ENCODE assay signal across 14 cellular contexts in genomic region chr11:60477035-60477445, GRCh38. TPM values are rescaled to one million over a fixed set of nuclear protein-coding genes. Genes with fewer than 3 reads are reported as not detected.
DNase-seq lines count a peak whose midpoint lies in the region; ATAC-seq, FAIRE-seq and TF ChIP-seq lines count a peak whose summit lies in the region.
"Had no signal": no experiment of that assay in that cellular context is flagged by ENCODE, and none has a peak within 500 bp of the region (broad histone marks: within the 10 kb centered on the region; RNA-seq: fewer than 3 reads in every experiment).

No MANE protein-coding gene starts in this region.

- no peak overlapping the region for H2AFZ ChIP-seq in GM12878 (ENCODE audit: control insufficient read depth, low read depth, low read length)

- TF ChIP-seq EP300 in GM12878 (IDR thresholded peaks at IDR 0.05; ENCODE audit: borderline replicate concordance in 1 of 2, control insufficient read depth in 1 of 2, low read depth in 2 of 2, low read length in 2 of 2): peak; percentile 60 to 63; a peak in 3 of 4 replicates

- H3K4me3 ChIP-seq in GM12864 (ENCODE audit: low read depth, low read length): no peak overlapping the region
- H3K4me3 ChIP-seq in GM12878: no peak overlapping the region
- H3K4me3 ChIP-seq: body of pancreas, pancreas had no signal

- no peaks in the 10 kb centered on the region for H3K4me1 Mint-ChIP-seq in activated T-cell treated with anti-CD3 and anti-CD28 coated beads, Interleukin-2, amount 50 U/mL, for 24 hours (ENCODE audit: low read depth)

- SMC1A ChIA-PET in GM12878 (lab: Charles Lee; ENCODE audit: uncharacterized antibody, unreplicated experiment): interaction anchor here (0.8 to 4.9 kb wide), 14 partner anchors 8 to 283 kb away, joined by 3 to 74 read pairs (median 3); partner anchors contain the start of gene MS4A1

- peaks cover 16% of the 10 kb centered on the region for H3K27me3 Mint-ChIP-seq in activated T-cell treated with anti-CD3 and anti-CD28 coated beads, Interleukin-2, amount 50 U/mL, for 24 hours

- no peak overlapping the region for H3K27ac Mint-ChIP-seq in activated T-cell treated with anti-CD3 and anti-CD28 coated beads, Interleukin-2, amount 50 U/mL, for 24 hours

- WGBS in GM12878 (ENCODE audit: insufficient coverage, insufficient replicate concordance, low lambda C conversion rate, missing lambda C conversion rate): under 1% methylated on average over 6 of the region's 6 CpGs

- no peaks in the 10 kb centered on the region for H3K79me2 ChIP-seq in GM12878 (ENCODE audit: control insufficient read depth, insufficient read depth, low read length)

- TF ChIP-seq RAD21 in GM12878 (IDR thresholded peaks at IDR 0.05; ENCODE audit: insufficient read depth, low read depth, low read length): no peak

- H3K36me3 Mint-ChIP-seq in activated T-cell treated with anti-CD3 and anti-CD28 coated beads, Interleukin-2, amount 50 U/mL, for 24 hours (ENCODE audit: low read depth): no peaks in the 10 kb centered on the region

- RAD21 ChIA-PET in GM12878 (lab: Charles Lee; ENCODE audit: unreplicated experiment): interaction anchor here (0.7 to 2.1 kb wide), 11 partner anchors 9 to 922 kb away, joined by 3 to 16 read pairs (median 4); partner anchors contain the start of gene MS4A1

- peak overlapping the region; percentile 75 for H3K4me2 ChIP-seq in GM12878 (ENCODE audit: control insufficient read depth, insufficient read depth)

- no peaks in the 10 kb centered on the region for H3K9me3 Mint-ChIP-seq in activated T-cell treated with anti-CD3 and anti-CD28 coated beads, Interleukin-2, amount 50 U/mL, for 24 hours

- H3K4me3 Mint-ChIP-seq in activated T-cell treated with anti-CD3 and anti-CD28 coated beads, Interleukin-2, amount 50 U/mL, for 24 hours: no peak overlapping the region

- H3K27ac ChIP-seq in GM12878 (ENCODE audit: control insufficient read depth, insufficient read depth): peak overlapping the region; percentile 12; the same call in 1 of the 2 replicates
- H3K27ac ChIP-seq: body of pancreas, epithelial cell of prostate, pancreas had no signal

- peak; percentile 64 for FAIRE-seq in GM12878 (lab: Jason Lieb, UNC)
- FAIRE-seq: pancreas had no signal

- no TSS peak for BruUV-seq in GM12878 (replicated peaks; lab: Mats Ljungman, UMichigan)

- no peak for TF ChIP-seq POLR2A in GM12878 (IDR thresholded peaks at IDR 0.05; ENCODE audit: low read depth, low read length)

- H3K36me3 ChIP-seq in GM12878 (ENCODE audit: control insufficient read depth in 2 of 2, insufficient read depth in 2 of 2, low read length in 1 of 2): no peaks in the 10 kb centered on the region
- H3K36me3 ChIP-seq: pancreas had no signal

- no peaks in the 10 kb centered on the region for H3K27me3 ChIP-seq in GM12878 (replicated peaks in 1 of 2; ENCODE audit: control insufficient read depth in 2 of 2, insufficient read depth in 2 of 2, low read length in 1 of 2)
- H3K27me3 ChIP-seq: body of pancreas, pancreas had no signal

- TF ChIP-seq CTCF in GM12864 (IDR thresholded peaks at IDR 0.05; ENCODE audit: low read depth, low read length, missing control alignments) (no peak), GM12878 (IDR thresholded peaks at IDR 0.05 in 2 of 3, conservative IDR thresholded peaks at IDR 0.05 in 1 of 3; ENCODE audit: control insufficient read depth in 2 of 3, extremely low read depth in 1 of 3, insufficient read depth in 1 of 3, low read depth in 3 of 3, low read length in 3 of 3) (no peak)

- in situ Hi-C loops in GM12878 (cut with MboI): no loop called here

- POLR2A ChIA-PET in GM12878 (lab: Charles Lee): interaction anchor here (0.6 to 2.0 kb wide), 6 partner anchors 17 to 919 kb away, joined by 3 to 8 read pairs (median 4); no protein-coding TSS in a partner anchor

- intact Hi-C loops in GM12878 (cut with micrococcal nuclease; ENCODE audit: unreplicated experiment): no loop called here

- CTCF ChIA-PET in GM12878 (lab: Yijun Ruan, JAX): interaction anchor here (0.7 to 5.4 kb wide), 12 partner anchors 11 to 667 kb away, joined by 3 to 64 read pairs (median 4); partner anchors contain the start of gene MS4A1

- peak; percentile 74 for ATAC-seq in GM21447 (IDR thresholded peaks at IDR 0.05; ENCODE audit: unreplicated experiment)
- peak; percentile 81 for ATAC-seq in HG03432 (IDR thresholded peaks at IDR 0.05; ENCODE audit: unreplicated experiment)
- peak; percentile 97 for ATAC-seq in GM12878
- no peak for ATAC-seq in GM18498 (IDR thresholded peaks at IDR 0.05; ENCODE audit: unreplicated experiment)
- ATAC-seq: body of pancreas had no signal

- H3K9ac ChIP-seq in GM12878 (ENCODE audit: control insufficient read depth, insufficient read depth, low read length): no peak overlapping the region

- peak; percentile 70 for DNase-seq in GM12864 (ENCODE audit: low read depth)
- no peak for DNase-seq in GM12878 (ENCODE audit: low read depth, low spot score)
- no peak for DNase-seq in NCI-H446 (lab: John Stamatoyannopoulos, UW)
- no peak for DNase-seq in activated T-cell treated with anti-CD3 and anti-CD28 coated beads, Interleukin-2, amount 50 U/mL, for 24 hours
- DNase-seq in RKO (ENCODE audit: low spot score): no peak
- DNase-seq: activated CD4-positive, alpha-beta T cell treated with anti-CD3 and anti-CD28 coated beads for 48 hours; NCI-H1436 treated with DMSO at 0.1 percent for 48 hours; pancreas had no signal

- no peaks in the 10 kb centered on the region for H3K9me3 ChIP-seq in GM12878 (replicated peaks; ENCODE audit: control insufficient read depth, insufficient read depth, low read length)
- H3K9me3 ChIP-seq: body of pancreas, pancreas had no signal

- peaks cover 15% of the 10 kb centered on the region for H3K4me1 ChIP-seq in GM12878 (ENCODE audit: control insufficient read depth, insufficient read depth, low read length)
- H3K4me1 ChIP-seq: body of pancreas, pancreas had no signal

- H4K20me1 ChIP-seq in GM12878 (ENCODE audit: control insufficient read depth, insufficient read depth): no peaks in the 10 kb centered on the region

RNA-seq across cellular contexts. Expression of gene MS4A12, which starts 15.5 kb away (rescaled TPM):
- total RNA-seq in GM12878 (2013; cell fraction: nucleolus; rRNA removed): not detected in 2 replicates
- total RNA-seq in GM12878 (2014; rRNA removed): not detected in 2 replicates
- not detected in 2 replicates for total RNA-seq in GM12878 (2014; rRNA removed; fragmentation: Illumina TruSeq; extraction: Trizol)
- total RNA-seq in GM12878 (2021): not detected in 2 replicates
- polyA plus RNA-seq in GM12878 (2011; ENCODE audit: low read depth): not detected
- polyA plus RNA-seq in GM12878 (2011; rRNA removed): not detected in 2 replicates
- not detected in 2 replicates for polyA plus RNA-seq in GM12878 (2011; cell fraction: cytosol; rRNA removed)
- not detected in 2 replicates for polyA plus RNA-seq in GM12878 (2011; cell fraction: nucleus; rRNA removed)
- not detected in 2 replicates for polyA plus RNA-seq in GM12878 (2012)
- polyA plus RNA-seq in GM12878 (2014; fragmentation: Illumina TruSeq; extraction: Trizol): not detected in 2 replicates
- under 1 TPM in 1 of 2 experiments, not detected in 1; 0.05 TPM for polyA plus RNA-seq in GM12878 (2014; fragmentation: Nextera tagmentation; extraction: Ambion mirVana)
- not detected in 2 replicates for polyA plus RNA-seq in GM12878 (2014; rRNA removed)
- polyA plus RNA-seq in GM12878 (2016; fragmentation: Nextera tagmentation; extraction: Ambion mirVana): not detected
- polyA minus RNA-seq in GM12878 (2011; rRNA and poly(A)+ RNA removed): not detected in 2 replicates
- not detected in 2 replicates for polyA minus RNA-seq in GM12878 (2011; cell fraction: cytosol; rRNA and poly(A)+ RNA removed)
- not detected in 2 replicates for polyA minus RNA-seq in GM12878 (2011; cell fraction: nucleus; rRNA and poly(A)+ RNA removed)
- total RNA-seq: body of pancreas, HT1080, pancreas had no signal

RNA-seq across cellular contexts. Expression of gene MS4A1, which starts 21.4 kb away (rescaled TPM):
- 2,844 and 2,953 TPM in 2 replicates for total RNA-seq in GM12878 (2013; cell fraction: nucleolus; rRNA removed)
- total RNA-seq in GM12878 (2014; rRNA removed) (648 and 816 TPM in 2 replicates), GM12878 (2014; rRNA removed; fragmentation: Illumina TruSeq; extraction: Trizol) (704 and 727 TPM in 2 replicates), GM12878 (2021) (464 and 482 TPM in 2 replicates)
- 240 TPM for polyA plus RNA-seq in GM12878 (2011; ENCODE audit: low read depth)
- polyA plus RNA-seq in GM12878 (2011; rRNA removed) (2,106 and 2,789 TPM in 2 replicates), GM12878 (2014; fragmentation: Illumina TruSeq; extraction: Trizol) (1,039 and 1,405 TPM in 2 replicates), GM12878 (2014; fragmentation: Nextera tagmentation; extraction: Ambion mirVana) (1,000 to 10,000 TPM in 1 of 2 experiments, 100 to 1,000 TPM in 1; 730 to 1,013 TPM), GM12878 (2014; rRNA removed) (415 and 598 TPM in 2 replicates), GM12878 (2016; fragmentation: Nextera tagmentation; extraction: Ambion mirVana) (100 to 1,000 TPM; 329 to 364 TPM)
- polyA plus RNA-seq in GM12878 (2011; cell fraction: cytosol; rRNA removed): 525 and 638 TPM in 2 replicates
- polyA plus RNA-seq in GM12878 (2011; cell fraction: nucleus; rRNA removed): 3,281 and 5,236 TPM in 2 replicates
- polyA plus RNA-seq in GM12878 (2012): 385 and 600 TPM in 2 replicates
- polyA minus RNA-seq in GM12878 (2011; rRNA and poly(A)+ RNA removed): 651 and 895 TPM in 2 replicates
- polyA minus RNA-seq in GM12878 (2011; cell fraction: cytosol; rRNA and poly(A)+ RNA removed): 259 and 331 TPM in 2 replicates
- polyA minus RNA-seq in GM12878 (2011; cell fraction: nucleus; rRNA and poly(A)+ RNA removed): 534 and 594 TPM in 2 replicates
- total RNA-seq: body of pancreas, HT1080 had no signal

RNA-seq across cellular contexts. Expression of gene MS4A13, which starts 38.2 kb away (rescaled TPM):
- total RNA-seq in GM12878 (2013; cell fraction: nucleolus; rRNA removed): not detected in 2 replicates
- total RNA-seq in GM12878 (2014; rRNA removed): not detected in 2 replicates
- total RNA-seq in GM12878 (2014; rRNA removed; fragmentation: Illumina TruSeq; extraction: Trizol): not detected in 2 replicates
- total RNA-seq in GM12878 (2021): not detected in 2 replicates
- polyA plus RNA-seq in GM12878 (2011; ENCODE audit: low read depth): not detected
- not detected in 2 replicates for polyA plus RNA-seq in GM12878 (2011; rRNA removed)
- not detected in 2 replicates for polyA plus RNA-seq in GM12878 (2011; cell fraction: cytosol; rRNA removed)
- not detected in 2 replicates for polyA plus RNA-seq in GM12878 (2011; cell fraction: nucleus; rRNA removed)
- not detected in 2 replicates for polyA plus RNA-seq in GM12878 (2012)
- polyA plus RNA-seq in GM12878 (2014; fragmentation: Illumina TruSeq; extraction: Trizol): not detected in 2 replicates
- not detected for polyA plus RNA-seq in GM12878 (2014; fragmentation: Nextera tagmentation; extraction: Ambion mirVana)
- not detected in 2 replicates for polyA plus RNA-seq in GM12878 (2014; rRNA removed)
- not detected for polyA plus RNA-seq in GM12878 (2016; fragmentation: Nextera tagmentation; extraction: Ambion mirVana)
- polyA minus RNA-seq in GM12878 (2011; rRNA and poly(A)+ RNA removed): not detected in 2 replicates
- polyA minus RNA-seq in GM12878 (2011; cell fraction: cytosol; rRNA and poly(A)+ RNA removed): not detected in 2 replicates
- not detected in 2 replicates for polyA minus RNA-seq in GM12878 (2011; cell fraction: nucleus; rRNA and poly(A)+ RNA removed)
- total RNA-seq: body of pancreas, HT1080, pancreas had no signal
- polyA plus RNA-seq: pancreas had no signal

RNA-seq across cellular contexts. Expression of gene MS4A5, which starts 47.7 kb away (rescaled TPM):
- not detected in 2 replicates for total RNA-seq in GM12878 (2013; cell fraction: nucleolus; rRNA removed)
- total RNA-seq in GM12878 (2014; rRNA removed) (not detected in 2 replicates), GM12878 (2014; rRNA removed; fragmentation: Illumina TruSeq; extraction: Trizol) (not detected in 2 replicates), GM12878 (2021) (not detected in 2 replicates)
- not detected for polyA plus RNA-seq in GM12878 (2011; ENCODE audit: low read depth)
- polyA plus RNA-seq in GM12878 (2011; rRNA removed) (not detected in 2 replicates), GM12878 (2014; fragmentation: Illumina TruSeq; extraction: Trizol) (not detected in 2 replicates), GM12878 (2014; fragmentation: Nextera tagmentation; extraction: Ambion mirVana) (not detected), GM12878 (2014; rRNA removed) (not detected in 2 replicates), GM12878 (2016; fragmentation: Nextera tagmentation; extraction: Ambion mirVana) (not detected)
- not detected in 2 replicates for polyA plus RNA-seq in GM12878 (2011; cell fraction: cytosol; rRNA removed)
- not detected in 2 replicates for polyA plus RNA-seq in GM12878 (2011; cell fraction: nucleus; rRNA removed)
- not detected in 2 replicates for polyA plus RNA-seq in GM12878 (2012)
- not detected in 2 replicates for polyA minus RNA-seq in GM12878 (2011; rRNA and poly(A)+ RNA removed)
- polyA minus RNA-seq in GM12878 (2011; cell fraction: cytosol; rRNA and poly(A)+ RNA removed): not detected in 2 replicates
- not detected in 2 replicates for polyA minus RNA-seq in GM12878 (2011; cell fraction: nucleus; rRNA and poly(A)+ RNA removed)
- total RNA-seq: body of pancreas, HT1080, pancreas had no signal
- polyA plus RNA-seq: pancreas had no signal
